ENCODE assay signal across 13 cellular contexts in genomic region chr20:47985092-47985850, GRCh38.
DNase-seq lines count a peak whose midpoint lies in the region; ATAC-seq, FAIRE-seq and TF ChIP-seq lines count a peak whose summit lies in the region.
"Had no signal": no experiment of that assay in that cellular context is flagged by ENCODE, and none has a peak within 500 bp of the region (broad histone marks: within the 10 kb centered on the region; RNA-seq: fewer than 3 reads in every experiment).

No MANE protein-coding gene starts in this region.

- TF ChIP-seq CTCF in Calu3 (IDR thresholded peaks at IDR 0.05; ENCODE audit: unreplicated experiment) (no peak), HFF-Myc (IDR thresholded peaks at IDR 0.05; ENCODE audit: low read depth, low read length, missing control alignments) (no peak), pancreas (IDR thresholded peaks at IDR 0.05) (no peak)

- 69 to 75% methylated on average over 7 of the region's 7 CpGs for WGBS in pancreas, 2 donors

- H3K27ac ChIP-seq in pancreas: no peak overlapping the region

- no TSS peak for BruUV-seq in Calu3 (replicated peaks; lab: Mats Ljungman, UMichigan)

- peaks cover 5% of the 10 kb centered on the region for H3K9me3 ChIP-seq in adipocyte (ENCODE audit: control insufficient read depth, low read length)
- H3K9me3 ChIP-seq in pancreas: no peaks in the 10 kb centered on the region

- H3K4me1 ChIP-seq in adipocyte (ENCODE audit: control insufficient read depth, insufficient read depth, low read length) (no peaks in the 10 kb centered on the region), pancreas (no peaks in the 10 kb centered on the region)

- no peaks in the 10 kb centered on the region for H3K36me3 ChIP-seq in adipocyte (ENCODE audit: control insufficient read depth, insufficient read depth, low read length, severe bottlenecking)
- H3K36me3 ChIP-seq in pancreas: no peaks in the 10 kb centered on the region

- CTCF ChIA-PET in Calu3 (lab: Charles Lee): interaction anchor here (0.9 kb wide), 1 partner anchor 13 kb away, joined by 5 read pairs; no protein-coding TSS in a partner anchor

- H3K27me3 ChIP-seq in adipocyte (replicated peaks; ENCODE audit: control insufficient read depth, insufficient read depth, low read length): peaks cover 22% of the 10 kb centered on the region
- H3K27me3 ChIP-seq in pancreas: peaks cover 0 to 4% (median 0%) of the 10 kb centered on the region in 4 donors

- no peak overlapping the region for H3K9ac ChIP-seq in adipocyte (ENCODE audit: low read length)

- DNase-seq in Calu3 (peak; percentile 60), HFF-Myc (ENCODE audit: extremely low read depth, low read depth) (peak; percentile 40), adipocyte (ENCODE audit: low read depth) (peak; percentile 37), left kidney (ENCODE audit: low read depth, low spot score) (peak; percentile 34), GM19240 (ENCODE audit: insufficient read length, low spot score) (no peak), pancreas (no peak)
- DNase-seq in effector memory CD8-positive, alpha-beta T cell: no peak
- DNase-seq: activated CD4-positive, alpha-beta memory T cell treated with anti-CD3 and anti-CD28 coated beads, Interleukin-2, amount 10 ng/mL, durations not matched to agents 7 days and 5 days; foreskin fibroblast; left cardiac atrium; NCI-H1105 treated with DMSO at 0.1 percent for 48 hours had no signal

- no peaks in the 10 kb centered on the region for H3K27me3 Mint-ChIP-seq in Calu3 (ENCODE audit: unreplicated experiment)
- H3K27me3 Mint-ChIP-seq in effector memory CD8-positive, alpha-beta T cell: peaks cover 31 to 53% of the 10 kb centered on the region in 2 donors

- intact Hi-C loops in Calu3 (cut with micrococcal nuclease; ENCODE audit: unreplicated experiment): loop anchor here (10.0 kb wide), 1 partner anchor 200 kb away; no protein-coding TSS in a partner anchor
- intact Hi-C loops in pancreas (cut with DNase I): no loop called here

- H3K4me1 Mint-ChIP-seq in Calu3 (ENCODE audit: low read depth, unreplicated experiment): peaks cover 44% of the 10 kb centered on the region
- no peaks in the 10 kb centered on the region for H3K4me1 Mint-ChIP-seq in effector memory CD8-positive, alpha-beta T cell (ENCODE audit: low read depth in 2 of 2)
- H3K4me1 Mint-ChIP-seq: activated CD4-positive, alpha-beta memory T cell treated with anti-CD3 and anti-CD28 coated beads, Interleukin-2, amount 10 ng/mL, durations not matched to agents 7 days and 5 days had no signal

- FAIRE-seq in pancreas (lab: Jason Lieb, UNC): no peak
- FAIRE-seq: GM18507 had no signal

- no peaks in the 10 kb centered on the region for H3K36me3 Mint-ChIP-seq in Calu3 (ENCODE audit: insufficient read depth, unreplicated experiment)
- H3K36me3 Mint-ChIP-seq in effector memory CD8-positive, alpha-beta T cell (ENCODE audit: insufficient read depth): peaks cover 2% of the 10 kb centered on the region

- H3K27ac Mint-ChIP-seq in Calu3 (ENCODE audit: unreplicated experiment): peak overlapping the region; percentile 27
- H3K27ac Mint-ChIP-seq in effector memory CD8-positive, alpha-beta T cell: no peak overlapping the region
- H3K27ac Mint-ChIP-seq: activated CD4-positive, alpha-beta memory T cell treated with anti-CD3 and anti-CD28 coated beads, Interleukin-2, amount 10 ng/mL, durations not matched to agents 7 days and 5 days had no signal

- no peaks in the 10 kb centered on the region for H3K9me3 Mint-ChIP-seq in Calu3 (ENCODE audit: low read depth, unreplicated experiment)
- no peaks in the 10 kb centered on the region for H3K9me3 Mint-ChIP-seq in effector memory CD8-positive, alpha-beta T cell
- H3K9me3 Mint-ChIP-seq: activated CD4-positive, alpha-beta memory T cell treated with anti-CD3 and anti-CD28 coated beads, Interleukin-2, amount 10 ng/mL, durations not matched to agents 7 days and 5 days had no signal

- no peak for ATAC-seq in GM21576 (IDR thresholded peaks at IDR 0.05; ENCODE audit: unreplicated experiment)
- no peak for ATAC-seq in effector memory CD8-positive, alpha-beta T cell (replicated peaks)
- ATAC-seq in pancreas: no peak
- ATAC-seq: left cardiac atrium had no signal

- H3K4me3 ChIP-seq in HFF-Myc (replicated peaks; ENCODE audit: low read depth, low read length): no peak overlapping the region
- H3K4me3 ChIP-seq in adipocyte (ENCODE audit: low read length): no peak overlapping the region
- H3K4me3 ChIP-seq in pancreas: no peak overlapping the region

- H3K4me3 Mint-ChIP-seq in Calu3 (ENCODE audit: low read depth, unreplicated experiment): no peak overlapping the region
- no peak overlapping the region for H3K4me3 Mint-ChIP-seq in effector memory CD8-positive, alpha-beta T cell
- H3K4me3 Mint-ChIP-seq: activated CD4-positive, alpha-beta memory T cell treated with anti-CD3 and anti-CD28 coated beads, Interleukin-2, amount 10 ng/mL, durations not matched to agents 7 days and 5 days had no signal

Comparison
In these comparisons a context has a peak if more than half of its experiments do, and no peak if none do; other contexts are left out.
1. DNase-seq: peak in Calu3 (single experiment), HFF-Myc (single experiment), adipocyte (single experiment) and left kidney (single experiment); none in effector memory CD8-positive, alpha-beta T cell (0 of 3), GM19240 (single experiment) and pancreas (0 of 6).